Comparison of ENCODE assay signal across 1 cellular context in the genomic region with DNA sequence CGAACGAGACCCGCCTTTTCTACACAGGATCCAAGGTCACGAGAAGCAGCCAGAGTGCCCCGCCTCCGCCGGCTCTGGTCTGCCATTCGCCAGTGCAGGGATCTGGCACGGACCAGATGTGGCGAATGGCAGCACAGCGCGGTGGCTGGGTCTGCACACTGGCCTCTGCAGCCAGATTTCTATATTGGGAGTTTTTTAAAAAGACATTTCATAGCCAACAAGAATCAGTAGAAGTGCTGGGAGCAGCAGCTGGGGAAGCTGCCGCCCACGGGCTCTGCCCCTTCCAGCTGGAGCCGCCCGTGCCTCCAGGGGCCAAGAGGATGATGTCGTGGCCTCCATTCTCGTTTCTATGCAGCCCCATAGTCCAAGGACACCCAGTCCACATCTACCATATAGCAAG.
TF ChIP-seq lines count a peak whose summit lies in the region.

No MANE protein-coding gene starts in this region.

TF ChIP-seq in GM12878, 131 proteins besides CTCF, POLR2A, EP300 and RAD21 (continued from another document):
- TF ChIP-seq, protein P1, sequence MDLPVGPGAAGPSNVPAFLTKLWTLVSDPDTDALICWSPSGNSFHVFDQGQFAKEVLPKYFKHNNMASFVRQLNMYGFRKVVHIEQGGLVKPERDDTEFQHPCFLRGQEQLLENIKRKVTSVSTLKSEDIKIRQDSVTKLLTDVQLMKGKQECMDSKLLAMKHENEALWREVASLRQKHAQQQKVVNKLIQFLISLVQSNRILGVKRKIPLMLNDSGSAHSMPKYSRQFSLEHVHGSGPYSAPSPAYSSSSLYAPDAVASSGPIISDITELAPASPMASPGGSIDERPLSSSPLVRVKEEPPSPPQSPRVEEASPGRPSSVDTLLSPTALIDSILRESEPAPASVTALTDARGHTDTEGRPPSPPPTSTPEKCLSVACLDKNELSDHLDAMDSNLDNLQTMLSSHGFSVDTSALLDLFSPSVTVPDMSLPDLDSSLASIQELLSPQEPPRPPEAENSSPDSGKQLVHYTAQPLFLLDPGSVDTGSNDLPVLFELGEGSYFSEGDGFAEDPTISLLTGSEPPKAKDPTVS (IDR thresholded peaks at IDR 0.05; ENCODE audit: low read depth, low read length): no peak
- TF ChIP-seq CREB1 (IDR thresholded peaks at IDR 0.05; ENCODE audit: low read depth) (no peak), RCOR1 (conservative IDR thresholded peaks at IDR 0.05; ENCODE audit: low read depth, low read length) (no peak), TCF3 (IDR thresholded peaks at IDR 0.05; ENCODE audit: borderline replicate concordance, insufficient read depth, low read depth, low read length) (no peak), SMC3 (IDR thresholded peaks at IDR 0.05; ENCODE audit: borderline replicate concordance, low read length) (no peak)
- TF ChIP-seq, protein P2, sequence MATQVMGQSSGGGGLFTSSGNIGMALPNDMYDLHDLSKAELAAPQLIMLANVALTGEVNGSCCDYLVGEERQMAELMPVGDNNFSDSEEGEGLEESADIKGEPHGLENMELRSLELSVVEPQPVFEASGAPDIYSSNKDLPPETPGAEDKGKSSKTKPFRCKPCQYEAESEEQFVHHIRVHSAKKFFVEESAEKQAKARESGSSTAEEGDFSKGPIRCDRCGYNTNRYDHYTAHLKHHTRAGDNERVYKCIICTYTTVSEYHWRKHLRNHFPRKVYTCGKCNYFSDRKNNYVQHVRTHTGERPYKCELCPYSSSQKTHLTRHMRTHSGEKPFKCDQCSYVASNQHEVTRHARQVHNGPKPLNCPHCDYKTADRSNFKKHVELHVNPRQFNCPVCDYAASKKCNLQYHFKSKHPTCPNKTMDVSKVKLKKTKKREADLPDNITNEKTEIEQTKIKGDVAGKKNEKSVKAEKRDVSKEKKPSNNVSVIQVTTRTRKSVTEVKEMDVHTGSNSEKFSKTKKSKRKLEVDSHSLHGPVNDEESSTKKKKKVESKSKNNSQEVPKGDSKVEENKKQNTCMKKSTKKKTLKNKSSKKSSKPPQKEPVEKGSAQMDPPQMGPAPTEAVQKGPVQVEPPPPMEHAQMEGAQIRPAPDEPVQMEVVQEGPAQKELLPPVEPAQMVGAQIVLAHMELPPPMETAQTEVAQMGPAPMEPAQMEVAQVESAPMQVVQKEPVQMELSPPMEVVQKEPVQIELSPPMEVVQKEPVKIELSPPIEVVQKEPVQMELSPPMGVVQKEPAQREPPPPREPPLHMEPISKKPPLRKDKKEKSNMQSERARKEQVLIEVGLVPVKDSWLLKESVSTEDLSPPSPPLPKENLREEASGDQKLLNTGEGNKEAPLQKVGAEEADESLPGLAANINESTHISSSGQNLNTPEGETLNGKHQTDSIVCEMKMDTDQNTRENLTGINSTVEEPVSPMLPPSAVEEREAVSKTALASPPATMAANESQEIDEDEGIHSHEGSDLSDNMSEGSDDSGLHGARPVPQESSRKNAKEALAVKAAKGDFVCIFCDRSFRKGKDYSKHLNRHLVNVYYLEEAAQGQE (IDR thresholded peaks at IDR 0.05; ENCODE audit: low read depth, low read length): no peak
- TF ChIP-seq, protein P3, sequence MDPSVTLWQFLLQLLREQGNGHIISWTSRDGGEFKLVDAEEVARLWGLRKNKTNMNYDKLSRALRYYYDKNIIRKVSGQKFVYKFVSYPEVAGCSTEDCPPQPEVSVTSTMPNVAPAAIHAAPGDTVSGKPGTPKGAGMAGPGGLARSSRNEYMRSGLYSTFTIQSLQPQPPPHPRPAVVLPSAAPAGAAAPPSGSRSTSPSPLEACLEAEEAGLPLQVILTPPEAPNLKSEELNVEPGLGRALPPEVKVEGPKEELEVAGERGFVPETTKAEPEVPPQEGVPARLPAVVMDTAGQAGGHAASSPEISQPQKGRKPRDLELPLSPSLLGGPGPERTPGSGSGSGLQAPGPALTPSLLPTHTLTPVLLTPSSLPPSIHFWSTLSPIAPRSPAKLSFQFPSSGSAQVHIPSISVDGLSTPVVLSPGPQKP (IDR thresholded peaks at IDR 0.05; ENCODE audit: low read depth, low read length): no peak
